8 cellular contexts compared by ENCODE assay signal in genomic region chr16:87766485-87766797, GRCh38. TPM values are rescaled to one million over a fixed set of nuclear protein-coding genes. Genes with fewer than 3 reads are reported as not detected.
DNase-seq lines count a peak whose midpoint lies in the region; ATAC-seq, FAIRE-seq and TF ChIP-seq lines count a peak whose summit lies in the region.

No MANE protein-coding gene starts in this region.

- H3K9me3 Mint-ChIP-seq in IgD-negative memory B cell: no peaks in the 10 kb centered on the region
- no peaks in the 10 kb centered on the region for H3K9me3 Mint-ChIP-seq in central memory CD8-positive, alpha-beta T cell

- POLR2A ChIA-PET in A549 (lab: Yijun Ruan, JAX): interaction anchor here (0.7 to 2.2 kb wide), 4 partner anchors 12 to 166 kb away, joined by 3 to 9 read pairs (median 4); partner anchors contain the start of gene SLC7A5

- no peaks in the 10 kb centered on the region for H3K36me3 ChIP-seq in mucosa of stomach (ENCODE audit: control insufficient read depth, insufficient read depth, low read length)

- no peak for TF ChIP-seq RAD21 in A549 (conservative IDR thresholded peaks at IDR 0.05 in 1 of 2, IDR thresholded peaks at IDR 0.05 in 1 of 2)

- H3K4me3 ChIP-seq in A549 (peak overlapping the region; percentile 92), mucosa of stomach (ENCODE audit: low read length) (peak overlapping the region; percentile 74)

- ATAC-seq in A549: no peak
- ATAC-seq in central memory CD8-positive, alpha-beta T cell (replicated peaks; ENCODE audit: extremely low read depth, poor library complexity, severe bottlenecking): no peak

- peak overlapping the region; percentile 89 to 91 for H3K27ac ChIP-seq in A549

- H3K4me3 Mint-ChIP-seq in IgD-negative memory B cell: peak overlapping the region; percentile 99 to 100 (median 100)
- peak overlapping the region; percentile 99 for H3K4me3 Mint-ChIP-seq in central memory CD8-positive, alpha-beta T cell

- DNase-seq in A549 (ENCODE audit: low read depth in 1 of 2, low spot score in 1 of 2) (no peak), NCI-H1694 (lab: John Stamatoyannopoulos, UW) (no peak), NCI-H2029 (lab: John Stamatoyannopoulos, UW) (no peak), NCI-H146 treated with DMSO at 0.1 percent for 48 hours (lab: John Stamatoyannopoulos, UW; ENCODE audit: unreplicated experiment) (no peak), hepatic stellate cell (ENCODE audit: low spot score) (no peak)
- no peak for DNase-seq in central memory CD8-positive, alpha-beta T cell (ENCODE audit: low spot score in 2 of 2)

- H3K9ac ChIP-seq in mucosa of stomach (ENCODE audit: low read length): peak overlapping the region; percentile 94

- no peak for TF ChIP-seq CTCF in A549 (IDR thresholded peaks at IDR 0.05)

- no peak for FAIRE-seq in A549 (lab: Jason Lieb, UNC)

- H3K27ac Mint-ChIP-seq in IgD-negative memory B cell: peak overlapping the region in 2 of 3 donors; percentile 98 to 99
- H3K27ac Mint-ChIP-seq in central memory CD8-positive, alpha-beta T cell (ENCODE audit: low read depth): peak overlapping the region; percentile 100

- peaks cover 2% of the 10 kb centered on the region for H3K36me3 Mint-ChIP-seq in IgD-negative memory B cell
- H3K36me3 Mint-ChIP-seq in central memory CD8-positive, alpha-beta T cell (ENCODE audit: insufficient read depth): peaks cover 39% of the 10 kb centered on the region

- peaks cover 14 to 23% (median 18%) of the 10 kb centered on the region in 3 donors for H3K4me1 Mint-ChIP-seq in IgD-negative memory B cell
- peaks cover 48% of the 10 kb centered on the region for H3K4me1 Mint-ChIP-seq in central memory CD8-positive, alpha-beta T cell

- 45% methylated on average over 17 of the region's 17 CpGs for WGBS in A549 (ENCODE audit: missing lambda C conversion rate)

- TF ChIP-seq EP300 in A549 (IDR thresholded peaks at IDR 0.05): no peak

- H3K4me2 ChIP-seq in A549: peak overlapping the region; percentile 93

- H3K9me3 ChIP-seq in A549: no peaks in the 10 kb centered on the region
- no peaks in the 10 kb centered on the region for H3K9me3 ChIP-seq in mucosa of stomach (ENCODE audit: control insufficient read depth, low read length)

- CTCF ChIA-PET in A549 (lab: Yijun Ruan, JAX): interaction anchor here (0.6 to 4.5 kb wide), 7 partner anchors 10 to 131 kb away, joined by 3 to 27 read pairs (median 3); no protein-coding TSS in a partner anchor

- no peaks in the 10 kb centered on the region for H3K27me3 ChIP-seq in mucosa of stomach (ENCODE audit: control insufficient read depth, insufficient read depth, low read length)

- H3K27me3 Mint-ChIP-seq in IgD-negative memory B cell: no peaks in the 10 kb centered on the region
- no peaks in the 10 kb centered on the region for H3K27me3 Mint-ChIP-seq in central memory CD8-positive, alpha-beta T cell

- TF ChIP-seq POLR2A in A549 (IDR thresholded peaks at IDR 0.05; ENCODE audit: low read length): no peak

- H3K4me1 ChIP-seq in A549 (peaks cover 18% of the 10 kb centered on the region), mucosa of stomach (ENCODE audit: control insufficient read depth, insufficient read depth, low read length) (peaks cover 8% of the 10 kb centered on the region)

TF ChIP-seq in A549, 52 proteins besides CTCF, POLR2A, EP300 and RAD21:
- no peak for TF ChIP-seq POLR2AphosphoS2 (conservative IDR thresholded peaks at IDR 0.05; ENCODE audit: low read length)
- no peak for TF ChIP-seq JUN (IDR thresholded peaks at IDR 0.05)
- TF ChIP-seq ATOH8 (CRISPR knock-in tag; IDR thresholded peaks at IDR 0.05; ENCODE audit: low read depth): peak; percentile 12; the same call in 1 of the 2 replicates
- no peak for TF ChIP-seq RNF2 (IDR thresholded peaks at IDR 0.05; ENCODE audit: borderline replicate concordance, low read depth)
- no peak for TF ChIP-seq NFE2L2 (conservative IDR thresholded peaks at IDR 0.05; ENCODE audit: low read length)

RNA-seq across cellular contexts. Expression of gene KLHDC4, which starts 0.7 kb away (rescaled TPM):
- 22.6 and 25.9 TPM in 2 replicates for polyA plus RNA-seq in A549 (2011; rRNA removed)
- 49.9 and 55.6 TPM in 2 replicates for polyA plus RNA-seq in A549 (2012; cell fraction: cytosol; rRNA removed)
- polyA plus RNA-seq in A549 (2012; cell fraction: nucleus; rRNA removed): 197 and 201 TPM in 2 replicates
- polyA plus RNA-seq in A549 (2017; fragmentation: RNase III; extraction: RNeasy Plus Mini Kit Qiagen cat#74134 plus additional on column Dnase treatment): 34.8 to 38.2 TPM (median 37.2 TPM) in 3 replicates
- 30.0 and 33.8 TPM in 2 replicates for polyA minus RNA-seq in A549 (2011; rRNA and poly(A)+ RNA removed)
- polyA plus RNA-seq in IgD-negative memory B cell: 18.7 TPM
